Comparison of ENCODE assay signal across 3 cellular contexts in genomic region chr3:112345681-112346080, GRCh38.
TF ChIP-seq lines count a peak whose summit lies in the region.

No MANE protein-coding gene starts in this region.

TF ChIP-seq in GM12891, 5 proteins besides CTCF, POLR2A, EP300 and RAD21:
- TF ChIP-seq POLR2AphosphoS5 (IDR thresholded peaks at IDR 0.05; ENCODE audit: low read depth, low read length) (no peak), POU2F2 (IDR thresholded peaks at IDR 0.05; ENCODE audit: low read depth, low read length) (no peak), SPI1 (IDR thresholded peaks at IDR 0.05; ENCODE audit: low read depth, low read length) (no peak), TAF1 (IDR thresholded peaks at IDR 0.05; ENCODE audit: low read depth, low read length) (no peak), PAX5 (IDR thresholded peaks at IDR 0.05; ENCODE audit: insufficient read depth, low read length, severe bottlenecking) (no peak)

TF ChIP-seq in GM23338, 12 proteins besides CTCF, POLR2A, EP300 and RAD21 (continues in another document):
- no peak for TF ChIP-seq NANOG (IDR thresholded peaks at IDR 0.05; ENCODE audit: borderline replicate concordance)
- TF ChIP-seq ZNF331 (CRISPR knock-in tag; IDR thresholded peaks at IDR 0.05; ENCODE audit: low read depth): no peak
- no peak for TF ChIP-seq ZNF114 (CRISPR knock-in tag; IDR thresholded peaks at IDR 0.05)
- no peak for TF ChIP-seq ETS1 (IDR thresholded peaks at IDR 0.05)
- no peak for TF ChIP-seq JUNB (IDR thresholded peaks at IDR 0.05; ENCODE audit: unreplicated experiment)
- TF ChIP-seq STAT1 (IDR thresholded peaks at IDR 0.05; ENCODE audit: unreplicated experiment): no peak
- TF ChIP-seq, protein P1, sequence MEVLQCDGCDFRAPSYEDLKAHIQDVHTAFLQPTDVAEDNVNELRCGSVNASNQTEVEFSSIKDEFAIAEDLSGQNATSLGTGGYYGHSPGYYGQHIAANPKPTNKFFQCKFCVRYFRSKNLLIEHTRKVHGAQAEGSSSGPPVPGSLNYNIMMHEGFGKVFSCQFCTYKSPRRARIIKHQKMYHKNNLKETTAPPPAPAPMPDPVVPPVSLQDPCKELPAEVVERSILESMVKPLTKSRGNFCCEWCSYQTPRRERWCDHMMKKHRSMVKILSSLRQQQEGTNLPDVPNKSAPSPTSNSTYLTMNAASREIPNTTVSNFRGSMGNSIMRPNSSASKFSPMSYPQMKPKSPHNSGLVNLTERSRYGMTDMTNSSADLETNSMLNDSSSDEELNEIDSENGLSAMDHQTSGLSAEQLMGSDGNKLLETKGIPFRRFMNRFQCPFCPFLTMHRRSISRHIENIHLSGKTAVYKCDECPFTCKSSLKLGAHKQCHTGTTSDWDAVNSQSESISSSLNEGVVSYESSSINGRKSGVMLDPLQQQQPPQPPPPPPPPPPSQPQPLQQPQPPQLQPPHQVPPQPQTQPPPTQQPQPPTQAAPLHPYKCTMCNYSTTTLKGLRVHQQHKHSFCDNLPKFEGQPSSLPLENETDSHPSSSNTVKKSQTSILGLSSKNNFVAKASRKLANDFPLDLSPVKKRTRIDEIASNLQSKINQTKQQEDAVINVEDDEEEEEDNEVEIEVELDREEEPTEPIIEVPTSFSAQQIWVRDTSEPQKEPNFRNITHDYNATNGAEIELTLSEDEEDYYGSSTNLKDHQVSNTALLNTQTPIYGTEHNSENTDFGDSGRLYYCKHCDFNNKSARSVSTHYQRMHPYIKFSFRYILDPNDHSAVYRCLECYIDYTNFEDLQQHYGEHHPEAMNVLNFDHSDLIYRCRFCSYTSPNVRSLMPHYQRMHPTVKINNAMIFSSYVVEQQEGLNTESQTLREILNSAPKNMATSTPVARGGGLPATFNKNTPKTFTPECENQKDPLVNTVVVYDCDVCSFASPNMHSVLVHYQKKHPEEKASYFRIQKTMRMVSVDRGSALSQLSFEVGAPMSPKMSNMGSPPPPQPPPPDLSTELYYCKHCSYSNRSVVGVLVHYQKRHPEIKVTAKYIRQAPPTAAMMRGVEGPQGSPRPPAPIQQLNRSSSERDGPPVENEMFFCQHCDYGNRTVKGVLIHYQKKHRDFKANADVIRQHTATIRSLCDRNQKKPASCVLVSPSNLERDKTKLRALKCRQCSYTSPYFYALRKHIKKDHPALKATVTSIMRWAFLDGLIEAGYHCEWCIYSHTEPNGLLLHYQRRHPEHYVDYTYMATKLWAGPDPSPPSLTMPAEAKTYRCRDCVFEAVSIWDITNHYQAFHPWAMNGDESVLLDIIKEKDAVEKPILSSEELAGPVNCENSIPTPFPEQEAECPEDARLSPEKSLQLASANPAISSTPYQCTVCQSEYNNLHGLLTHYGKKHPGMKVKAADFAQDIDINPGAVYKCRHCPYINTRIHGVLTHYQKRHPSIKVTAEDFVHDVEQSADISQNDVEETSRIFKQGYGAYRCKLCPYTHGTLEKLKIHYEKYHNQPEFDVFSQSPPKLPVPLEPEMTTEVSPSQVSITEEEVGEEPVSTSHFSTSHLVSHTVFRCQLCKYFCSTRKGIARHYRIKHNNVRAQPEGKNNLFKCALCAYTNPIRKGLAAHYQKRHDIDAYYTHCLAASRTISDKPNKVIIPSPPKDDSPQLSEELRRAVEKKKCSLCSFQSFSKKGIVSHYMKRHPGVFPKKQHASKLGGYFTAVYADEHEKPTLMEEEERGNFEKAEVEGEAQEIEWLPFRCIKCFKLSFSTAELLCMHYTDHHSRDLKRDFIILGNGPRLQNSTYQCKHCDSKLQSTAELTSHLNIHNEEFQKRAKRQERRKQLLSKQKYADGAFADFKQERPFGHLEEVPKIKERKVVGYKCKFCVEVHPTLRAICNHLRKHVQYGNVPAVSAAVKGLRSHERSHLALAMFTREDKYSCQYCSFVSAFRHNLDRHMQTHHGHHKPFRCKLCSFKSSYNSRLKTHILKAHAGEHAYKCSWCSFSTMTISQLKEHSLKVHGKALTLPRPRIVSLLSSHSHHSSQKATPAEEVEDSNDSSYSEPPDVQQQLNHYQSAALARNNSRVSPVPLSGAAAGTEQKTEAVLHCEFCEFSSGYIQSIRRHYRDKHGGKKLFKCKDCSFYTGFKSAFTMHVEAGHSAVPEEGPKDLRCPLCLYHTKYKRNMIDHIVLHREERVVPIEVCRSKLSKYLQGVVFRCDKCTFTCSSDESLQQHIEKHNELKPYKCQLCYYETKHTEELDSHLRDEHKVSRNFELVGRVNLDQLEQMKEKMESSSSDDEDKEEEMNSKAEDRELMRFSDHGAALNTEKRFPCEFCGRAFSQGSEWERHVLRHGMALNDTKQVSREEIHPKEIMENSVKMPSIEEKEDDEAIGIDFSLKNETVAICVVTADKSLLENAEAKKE (CRISPR knock-in tag; IDR thresholded peaks at IDR 0.05): no peak
- TF ChIP-seq, protein P2, sequence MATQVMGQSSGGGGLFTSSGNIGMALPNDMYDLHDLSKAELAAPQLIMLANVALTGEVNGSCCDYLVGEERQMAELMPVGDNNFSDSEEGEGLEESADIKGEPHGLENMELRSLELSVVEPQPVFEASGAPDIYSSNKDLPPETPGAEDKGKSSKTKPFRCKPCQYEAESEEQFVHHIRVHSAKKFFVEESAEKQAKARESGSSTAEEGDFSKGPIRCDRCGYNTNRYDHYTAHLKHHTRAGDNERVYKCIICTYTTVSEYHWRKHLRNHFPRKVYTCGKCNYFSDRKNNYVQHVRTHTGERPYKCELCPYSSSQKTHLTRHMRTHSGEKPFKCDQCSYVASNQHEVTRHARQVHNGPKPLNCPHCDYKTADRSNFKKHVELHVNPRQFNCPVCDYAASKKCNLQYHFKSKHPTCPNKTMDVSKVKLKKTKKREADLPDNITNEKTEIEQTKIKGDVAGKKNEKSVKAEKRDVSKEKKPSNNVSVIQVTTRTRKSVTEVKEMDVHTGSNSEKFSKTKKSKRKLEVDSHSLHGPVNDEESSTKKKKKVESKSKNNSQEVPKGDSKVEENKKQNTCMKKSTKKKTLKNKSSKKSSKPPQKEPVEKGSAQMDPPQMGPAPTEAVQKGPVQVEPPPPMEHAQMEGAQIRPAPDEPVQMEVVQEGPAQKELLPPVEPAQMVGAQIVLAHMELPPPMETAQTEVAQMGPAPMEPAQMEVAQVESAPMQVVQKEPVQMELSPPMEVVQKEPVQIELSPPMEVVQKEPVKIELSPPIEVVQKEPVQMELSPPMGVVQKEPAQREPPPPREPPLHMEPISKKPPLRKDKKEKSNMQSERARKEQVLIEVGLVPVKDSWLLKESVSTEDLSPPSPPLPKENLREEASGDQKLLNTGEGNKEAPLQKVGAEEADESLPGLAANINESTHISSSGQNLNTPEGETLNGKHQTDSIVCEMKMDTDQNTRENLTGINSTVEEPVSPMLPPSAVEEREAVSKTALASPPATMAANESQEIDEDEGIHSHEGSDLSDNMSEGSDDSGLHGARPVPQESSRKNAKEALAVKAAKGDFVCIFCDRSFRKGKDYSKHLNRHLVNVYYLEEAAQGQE (IDR thresholded peaks at IDR 0.05; ENCODE audit: unreplicated experiment): no peak
- TF ChIP-seq CREB1 (CRISPR knock-in tag; IDR thresholded peaks at IDR 0.05; ENCODE audit: low read depth): no peak
- TF ChIP-seq EZH2phosphoT487 (IDR thresholded peaks at IDR 0.05; ENCODE audit: unreplicated experiment): no peak

TF ChIP-seq in GM12878, 131 proteins besides CTCF, POLR2A, EP300 and RAD21:
- TF ChIP-seq BHLHE40 (IDR thresholded peaks at IDR 0.05; ENCODE audit: borderline replicate concordance in 1 of 2, low read depth in 2 of 2, low read length in 1 of 2) (no peak), RUNX3 (IDR thresholded peaks at IDR 0.05; ENCODE audit: low read length) (no peak), ZNF217 (IDR thresholded peaks at IDR 0.05) (no peak), IKZF1 (conservative IDR thresholded peaks at IDR 0.05) (no peak), IKZF2 (IDR thresholded peaks at IDR 0.05) (no peak), NRF1 (conservative IDR thresholded peaks at IDR 0.05; ENCODE audit: low read depth, low read length) (no peak), SIN3A (IDR thresholded peaks at IDR 0.05; ENCODE audit: low read depth, low read length) (no peak), ZNF622 (IDR thresholded peaks at IDR 0.05) (no peak), SREBF1 (IDR thresholded peaks at IDR 0.05; ENCODE audit: low read length) (no peak), FOXK2 (IDR thresholded peaks at IDR 0.05) (no peak), RELB (IDR thresholded peaks at IDR 0.05; ENCODE audit: low read depth) (no peak)
- TF ChIP-seq, protein P3, sequence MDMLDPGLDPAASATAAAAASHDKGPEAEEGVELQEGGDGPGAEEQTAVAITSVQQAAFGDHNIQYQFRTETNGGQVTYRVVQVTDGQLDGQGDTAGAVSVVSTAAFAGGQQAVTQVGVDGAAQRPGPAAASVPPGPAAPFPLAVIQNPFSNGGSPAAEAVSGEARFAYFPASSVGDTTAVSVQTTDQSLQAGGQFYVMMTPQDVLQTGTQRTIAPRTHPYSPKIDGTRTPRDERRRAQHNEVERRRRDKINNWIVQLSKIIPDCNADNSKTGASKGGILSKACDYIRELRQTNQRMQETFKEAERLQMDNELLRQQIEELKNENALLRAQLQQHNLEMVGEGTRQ (IDR thresholded peaks at IDR 0.05; ENCODE audit: borderline replicate concordance, low read depth, low read length): no peak
- TF ChIP-seq, protein P4, sequence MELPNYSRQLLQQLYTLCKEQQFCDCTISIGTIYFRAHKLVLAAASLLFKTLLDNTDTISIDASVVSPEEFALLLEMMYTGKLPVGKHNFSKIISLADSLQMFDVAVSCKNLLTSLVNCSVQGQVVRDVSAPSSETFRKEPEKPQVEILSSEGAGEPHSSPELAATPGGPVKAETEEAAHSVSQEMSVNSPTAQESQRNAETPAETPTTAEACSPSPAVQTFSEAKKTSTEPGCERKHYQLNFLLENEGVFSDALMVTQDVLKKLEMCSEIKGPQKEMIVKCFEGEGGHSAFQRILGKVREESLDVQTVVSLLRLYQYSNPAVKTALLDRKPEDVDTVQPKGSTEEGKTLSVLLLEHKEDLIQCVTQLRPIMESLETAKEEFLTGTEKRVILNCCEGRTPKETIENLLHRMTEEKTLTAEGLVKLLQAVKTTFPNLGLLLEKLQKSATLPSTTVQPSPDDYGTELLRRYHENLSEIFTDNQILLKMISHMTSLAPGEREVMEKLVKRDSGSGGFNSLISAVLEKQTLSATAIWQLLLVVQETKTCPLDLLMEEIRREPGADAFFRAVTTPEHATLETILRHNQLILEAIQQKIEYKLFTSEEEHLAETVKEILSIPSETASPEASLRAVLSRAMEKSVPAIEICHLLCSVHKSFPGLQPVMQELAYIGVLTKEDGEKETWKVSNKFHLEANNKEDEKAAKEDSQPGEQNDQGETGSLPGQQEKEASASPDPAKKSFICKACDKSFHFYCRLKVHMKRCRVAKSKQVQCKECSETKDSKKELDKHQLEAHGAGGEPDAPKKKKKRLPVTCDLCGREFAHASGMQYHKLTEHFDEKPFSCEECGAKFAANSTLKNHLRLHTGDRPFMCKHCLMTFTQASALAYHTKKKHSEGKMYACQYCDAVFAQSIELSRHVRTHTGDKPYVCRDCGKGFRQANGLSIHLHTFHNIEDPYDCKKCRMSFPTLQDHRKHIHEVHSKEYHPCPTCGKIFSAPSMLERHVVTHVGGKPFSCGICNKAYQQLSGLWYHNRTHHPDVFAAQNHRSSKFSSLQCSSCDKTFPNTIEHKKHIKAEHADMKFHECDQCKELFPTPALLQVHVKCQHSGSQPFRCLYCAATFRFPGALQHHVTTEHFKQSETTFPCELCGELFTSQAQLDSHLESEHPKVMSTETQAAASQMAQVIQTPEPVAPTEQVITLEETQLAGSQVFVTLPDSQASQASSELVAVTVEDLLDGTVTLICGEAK (IDR thresholded peaks at IDR 0.05; ENCODE audit: borderline replicate concordance): no peak
